Comparison of ENCODE assay signal across 12 cellular contexts in genomic region chr18:29181151-29181901, GRCh38.
DNase-seq lines count a peak whose midpoint lies in the region; ATAC-seq and TF ChIP-seq lines count a peak whose summit lies in the region.
"Had no signal": no experiment of that assay in that cellular context is flagged by ENCODE, and none has a peak within 500 bp of the region (broad histone marks: within the 10 kb centered on the region; RNA-seq: fewer than 3 reads in every experiment).

No MANE protein-coding gene starts in this region.

- H3K27me3 ChIP-seq in foreskin keratinocyte: no peaks in the 10 kb centered on the region
- H3K27me3 ChIP-seq in osteoblast (ENCODE audit: insufficient read depth, low read length): no peaks in the 10 kb centered on the region
- no peaks in the 10 kb centered on the region for H3K27me3 ChIP-seq in Karpas-422 (ENCODE audit: low read length)
- H3K27me3 ChIP-seq: right lobe of liver had no signal

- H4K20me1 ChIP-seq in osteoblast (ENCODE audit: insufficient read depth, low read length) (no peaks in the 10 kb centered on the region), Karpas-422 (ENCODE audit: insufficient read depth, low read depth, low read length) (no peaks in the 10 kb centered on the region)

- H2AFZ ChIP-seq in osteoblast (ENCODE audit: low read length) (peak overlapping the region; percentile 65), Karpas-422 (ENCODE audit: low read length) (no peak overlapping the region)

- H3K9me3 ChIP-seq in osteoblast (ENCODE audit: low read depth, low read length): no peaks in the 10 kb centered on the region
- peaks cover 10% of the 10 kb centered on the region for H3K9me3 ChIP-seq in Karpas-422 (ENCODE audit: low read length)
- H3K9me3 ChIP-seq: right lobe of liver had no signal

- H3K27ac ChIP-seq in foreskin keratinocyte (no peak overlapping the region), osteoblast (ENCODE audit: low read depth, low read length) (peak overlapping the region; percentile 97), Karpas-422 (ENCODE audit: low read length) (no peak overlapping the region)
- H3K27ac ChIP-seq: right lobe of liver had no signal

- peak overlapping the region; percentile 10 for H3K4me3 ChIP-seq in osteoblast (ENCODE audit: insufficient read depth, low read length)
- no peak overlapping the region for H3K4me3 ChIP-seq in Karpas-422 (ENCODE audit: low read length)
- H3K4me3 ChIP-seq: right lobe of liver had no signal

- peak; percentile 83 for DNase-seq in AG09319 (ENCODE audit: extremely low read depth, low read depth)
- peak in 1 of 2 donors; percentile 63 for DNase-seq in foreskin keratinocyte
- peak; percentile 62 for DNase-seq in osteoblast (ENCODE audit: insufficient read length, low spot score, missing footprints)
- DNase-seq in nucleus accumbens (lab: John Stamatoyannopoulos, UW): no peak
- DNase-seq in NK-92 treated with Interleukin-12 subunit alpha and Interleukin-12 subunit beta, amount 100 ng/mL, for 24 hours (lab: John Stamatoyannopoulos, UW): no peak
- DNase-seq in Karpas-422: no peak
- DNase-seq in activated CD4-positive, CD25-positive, alpha-beta regulatory T cell (lab: John Stamatoyannopoulos, UW): no peak
- DNase-seq: activated naive CD8-positive, alpha-beta T cell treated with anti-CD3 and anti-CD28 coated beads, Interleukin-2, amount 50 U/mL, for 24 hours; right lobe of liver; stimulated activated naive B cell treated with anti-CD40 and anti-IgM and Interleukin-4, amounts not matched to agents 10 μg/mL and 1 μg/mL and 100 μg/mL, for 72 hours had no signal

- H3K79me2 ChIP-seq in osteoblast (ENCODE audit: insufficient read depth, low read length): no peaks in the 10 kb centered on the region
- no peaks in the 10 kb centered on the region for H3K79me2 ChIP-seq in Karpas-422 (ENCODE audit: low read length)

- peak; percentile 94 for ATAC-seq in SK-N-SH treated with all-trans-retinoic acid at 6 μM for 48 hours
- peak; percentile 80 for ATAC-seq in foreskin keratinocyte
- ATAC-seq: activated CD4-positive, CD25-positive, alpha-beta regulatory T cell treated with anti-CD3 and anti-CD28 coated beads, Interleukin-2, amount 50 U/mL, for 24 hours; activated naive CD8-positive, alpha-beta T cell treated with anti-CD3 and anti-CD28 coated beads, Interleukin-2, amount 50 U/mL, for 24 hours; stimulated activated naive B cell treated with anti-CD40 and anti-IgM and Interleukin-4, amounts not matched to agents 10 μg/mL and 1 μg/mL and 100 μg/mL, for 72 hours had no signal

- no peak for TF ChIP-seq CTCF in AG09319 (IDR thresholded peaks at IDR 0.05; ENCODE audit: low read depth, low read length)
- no peak for TF ChIP-seq CTCF in foreskin keratinocyte (conservative IDR thresholded peaks at IDR 0.05)
- TF ChIP-seq CTCF in osteoblast (IDR thresholded peaks at IDR 0.05; ENCODE audit: extremely low read depth, low read depth, low read length): no peak

- H3K4me1 ChIP-seq in foreskin keratinocyte: no peaks in the 10 kb centered on the region
- H3K4me1 ChIP-seq in osteoblast (ENCODE audit: insufficient read depth, low read length): peaks cover 25% of the 10 kb centered on the region
- H3K4me1 ChIP-seq in Karpas-422 (ENCODE audit: low read length): no peaks in the 10 kb centered on the region
- H3K4me1 ChIP-seq: right lobe of liver had no signal

- H3K36me3 ChIP-seq in osteoblast (ENCODE audit: insufficient read depth, low read length) (no peaks in the 10 kb centered on the region), Karpas-422 (ENCODE audit: insufficient read depth, low read length) (no peaks in the 10 kb centered on the region)
- H3K36me3 ChIP-seq: right lobe of liver had no signal

- H3K9me2 ChIP-seq in Karpas-422 (replicated peaks; ENCODE audit: insufficient read depth, low read length): no peaks in the 10 kb centered on the region

- no peak overlapping the region for H3K9ac ChIP-seq in Karpas-422 (ENCODE audit: low read length)

- peak overlapping the region; percentile 70 for H3K4me2 ChIP-seq in osteoblast (ENCODE audit: insufficient read depth, low read length)
- H3K4me2 ChIP-seq in Karpas-422 (ENCODE audit: low read depth, low read length, poor library complexity, severe bottlenecking): no peak overlapping the region

TF ChIP-seq in SK-N-SH treated with all-trans-retinoic acid at 6 μM for 48 hours, 23 proteins besides CTCF, POLR2A, EP300 and RAD21:
- no peak for TF ChIP-seq CSRNP3 (CRISPR knock-in tag; IDR thresholded peaks at IDR 0.05)
- TF ChIP-seq TSHZ2 (CRISPR knock-in tag; IDR thresholded peaks at IDR 0.05): no peak
- no peak for TF ChIP-seq PATZ1 (CRISPR knock-in tag; IDR thresholded peaks at IDR 0.05; ENCODE audit: borderline replicate concordance)
- no peak for TF ChIP-seq TOX (CRISPR knock-in tag; IDR thresholded peaks at IDR 0.05; ENCODE audit: borderline replicate concordance)
- TF ChIP-seq BACH2 (CRISPR knock-in tag; IDR thresholded peaks at IDR 0.05; ENCODE audit: borderline replicate concordance): no peak
- TF ChIP-seq ZFP3 (CRISPR knock-in tag; IDR thresholded peaks at IDR 0.05): no peak
- no peak for TF ChIP-seq CSDC2 (CRISPR knock-in tag; IDR thresholded peaks at IDR 0.05)
- TF ChIP-seq TCF4 (CRISPR knock-in tag; IDR thresholded peaks at IDR 0.05; ENCODE audit: borderline replicate concordance): no peak
- TF ChIP-seq CREB5 (CRISPR knock-in tag; IDR thresholded peaks at IDR 0.05; ENCODE audit: low read depth): peak; percentile 71; the same call in 1 of the 2 replicates
- 0 out of 2 replicates have a peak, but pooled peaks have one; percentile 31 for TF ChIP-seq ZC3H10 (CRISPR knock-in tag; IDR thresholded peaks at IDR 0.05)
- TF ChIP-seq PPARA (CRISPR knock-in tag; IDR thresholded peaks at IDR 0.05; ENCODE audit: borderline replicate concordance): no peak
- peak; percentile 96 for TF ChIP-seq ISL1 (CRISPR knock-in tag; IDR thresholded peaks at IDR 0.05)

Comparison
In these comparisons a context has a peak if more than half of its experiments do, and no peak if none do; other contexts are left out.
1. DNase-seq: peak in AG09319 (single experiment) and osteoblast (single experiment); none in nucleus accumbens (0 of 56), NK-92 treated with Interleukin-12 subunit alpha and Interleukin-12 subunit beta, amount 100 ng/mL, for 24 hours (single experiment), Karpas-422 (single experiment) and activated CD4-positive, CD25-positive, alpha-beta regulatory T cell (0 of 4).